In the genomic region with DNA sequence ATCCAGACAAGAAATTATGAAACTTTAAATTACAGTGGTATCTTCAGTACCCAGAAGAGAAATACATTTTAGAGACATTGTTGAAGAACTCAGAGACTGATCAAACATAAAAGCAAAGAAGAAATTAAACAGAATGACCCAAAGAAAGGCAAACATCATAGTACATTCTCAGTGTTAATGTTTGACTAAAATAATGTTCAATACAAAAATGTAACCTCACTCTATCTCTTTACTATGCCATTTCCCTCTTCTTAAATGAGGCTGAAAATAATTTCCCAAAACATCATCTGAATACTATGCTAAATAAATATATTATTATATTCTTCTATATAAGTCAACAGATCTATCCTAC, we compare ENCODE assay signal across 23 cellular contexts. TPM values are rescaled to one million over a fixed set of nuclear protein-coding genes. Genes with fewer than 3 reads are reported as not detected.
DNase-seq lines count a peak whose midpoint lies in the region; ATAC-seq, FAIRE-seq and TF ChIP-seq lines count a peak whose summit lies in the region.
"Had no signal": no experiment of that assay in that cellular context is flagged by ENCODE, and none has a peak within 500 bp of the region (broad histone marks: within the 10 kb centered on the region; RNA-seq: fewer than 3 reads in every experiment).

No MANE protein-coding gene starts in this region.

- peak overlapping the region; percentile 15; the same call in 1 of the 2 replicates for H3K4me3 ChIP-seq in PC-3 (ENCODE audit: low read length)
- no peak overlapping the region; a peak in 1 of 8 replicates for H3K4me3 ChIP-seq in H1 (ENCODE audit: extremely low read depth in 1 of 4, insufficient read depth in 2 of 4, low read depth in 3 of 4, low read length in 4 of 4)
- peak overlapping the region in 1 of 3 experiments; percentile 15; a peak in 3 of 6 replicates for H3K4me3 ChIP-seq in HepG2 (replicated peaks in 1 of 3; ENCODE audit: insufficient read depth in 1 of 3, low read depth in 2 of 3, low read length in 3 of 3)
- H3K4me3 ChIP-seq in gastrocnemius medialis, result no peak overlapping the region
- H3K4me3 ChIP-seq in BE2C (ENCODE audit: low read depth, low read length), result no peak overlapping the region
- no peak overlapping the region for H3K4me3 ChIP-seq in uterus
- H3K4me3 ChIP-seq: MG63, Peyer's patch had no signal

- no peak overlapping the region for H4K8ac ChIP-seq in H1 (ENCODE audit: extremely low read depth, insufficient read depth, low read length)

- BruUV-seq in PC-3 (replicated peaks; lab: Mats Ljungman, UMichigan) (no TSS peak), HepG2 (replicated peaks; lab: Mats Ljungman, UMichigan) (no TSS peak)

- in situ Hi-C loops in HepG2 (cut with HindIII; ENCODE audit: extremely low pct_ligation_motif_present, low pct_unique_long_range_greater_than_20kb), result no loop called here
- in situ Hi-C loops in gastrocnemius medialis (cut with MboI; ENCODE audit: low sequenced_read_pairs in 4 of 4), result no loop called here

- H3K27me3 ChIP-seq in PC-3 (ENCODE audit: low read length), result no peaks in the 10 kb centered on the region
- H3K27me3 ChIP-seq in H1 (replicated peaks in 1 of 4; ENCODE audit: control insufficient read depth in 3 of 4, extremely low read depth in 1 of 4, insufficient read depth in 3 of 4, low read length in 3 of 4), result no peaks in the 10 kb centered on the region
- no peaks in the 10 kb centered on the region for H3K27me3 ChIP-seq in HepG2 (ENCODE audit: control insufficient read depth in 1 of 2, insufficient read depth in 2 of 2, low read length in 2 of 2)
- H3K27me3 ChIP-seq in gastrocnemius medialis, result no peaks in the 10 kb centered on the region
- H3K27me3 ChIP-seq in BE2C, result no peaks in the 10 kb centered on the region
- no peaks in the 10 kb centered on the region for H3K27me3 ChIP-seq in uterus
- H3K27me3 ChIP-seq: MG63, Peyer's patch had no signal

- H4K5ac ChIP-seq in H1 (ENCODE audit: insufficient read length, low read depth, low read length), result no peak overlapping the region

- CTCF ChIA-PET in PC-3 (lab: Charles Lee) (no interaction called here), H1 (lab: Charles Lee; ENCODE audit: partially characterized antibody) (interaction anchor here (1.2 kb wide), 1 partner anchor 11 kb away, joined by 3 read pairs; no protein-coding TSS in a partner anchor), HepG2 (lab: Yijun Ruan, JAX; ENCODE audit: low intra/inter-chr PET ratio, low total read pairs) (no interaction called here)

- no peak overlapping the region for H2BK15ac ChIP-seq in H1 (ENCODE audit: low read length)

- no peaks in the 10 kb centered on the region for H3K23me2 ChIP-seq in H1 (ENCODE audit: low read depth, low read length)

- peak overlapping the region; percentile 66; the same call in 1 of the 2 replicates for H3K18ac ChIP-seq in H1 (ENCODE audit: extremely low read depth, low read length)

- no peak overlapping the region for H3K23ac ChIP-seq in H1 (ENCODE audit: insufficient read length)

- no peak overlapping the region for H2BK20ac ChIP-seq in H1 (ENCODE audit: low read length)

- H3K4me1 ChIP-seq in PC-3 (ENCODE audit: insufficient read depth, low read length) (peaks cover 38% of the 10 kb centered on the region), H1 (replicated peaks in 1 of 4; ENCODE audit: control insufficient read depth in 3 of 4, insufficient read depth in 4 of 4, low read length in 3 of 4) (peaks cover 0 to 33% (median 17%) of the 10 kb centered on the region in 4 experiments; a peak in 4 of 7 replicates), HepG2 (ENCODE audit: insufficient read depth, low read length) (peaks cover 58% of the 10 kb centered on the region), gastrocnemius medialis (peaks cover 0 to 7% of the 10 kb centered on the region in 2 donors), BE2C (peaks cover 4% of the 10 kb centered on the region), uterus (peaks cover 0 to 5% of the 10 kb centered on the region in 2 donors)

- intact Hi-C loops in PC-3 (cut with micrococcal nuclease), result no loop called here
- intact Hi-C loops in HepG2 (cut with micrococcal nuclease; ENCODE audit: unreplicated experiment), result no loop called here
- intact Hi-C loops in gastrocnemius medialis (cut with DNase I; ENCODE audit: low total_unique reads), result no loop called here
- intact Hi-C loops in uterus (cut with DNase I; ENCODE audit: low total_unique reads), result no loop called here

- H2AFZ ChIP-seq in PC-3 (ENCODE audit: low read length), result no peak overlapping the region
- no peak overlapping the region for H2AFZ ChIP-seq in H1 (ENCODE audit: low read length)
- no peak overlapping the region for H2AFZ ChIP-seq in HepG2 (ENCODE audit: low read length)

- TF ChIP-seq EP300 in H1 (IDR thresholded peaks at IDR 0.05; ENCODE audit: borderline replicate concordance in 1 of 2, low read depth in 2 of 2, low read length in 2 of 2), result no peak
- no peak for TF ChIP-seq EP300 in HepG2 (IDR thresholded peaks at IDR 0.05; ENCODE audit: low read depth in 2 of 2, low read length in 2 of 2)
- TF ChIP-seq EP300 in HepG2 (CRISPR knock-in tag; IDR thresholded peaks at IDR 0.05; ENCODE audit: borderline replicate concordance), result no peak

- H3K56ac ChIP-seq in H1 (replicated peaks; ENCODE audit: insufficient read length, low read depth, low read length), result no peak overlapping the region

- no peak overlapping the region for H3K9ac ChIP-seq in PC-3 (ENCODE audit: low read length)
- H3K9ac ChIP-seq in H1 (replicated peaks in 1 of 4; ENCODE audit: extremely low read depth in 1 of 4, low read depth in 3 of 4, low read length in 3 of 4), result no peak overlapping the region
- H3K9ac ChIP-seq in HepG2 (ENCODE audit: insufficient read depth, low read depth, low read length), result no peak overlapping the region
- H3K9ac ChIP-seq: SK-N-SH had no signal

- H2BK120ac ChIP-seq in H1 (replicated peaks; ENCODE audit: low read depth, low read length), result no peak overlapping the region

- peaks cover 5% of the 10 kb centered on the region; the same call in 1 of the 2 replicates for H3K79me1 ChIP-seq in H1 (ENCODE audit: low read depth, low read length)

- no peak overlapping the region for H4K91ac ChIP-seq in H1 (replicated peaks; ENCODE audit: insufficient read length, low read length)

- H3K4ac ChIP-seq in H1 (replicated peaks; ENCODE audit: insufficient read length, low read depth, low read length), result no peak overlapping the region

- H3F3A ChIP-seq in PC-3 (ENCODE audit: low read length, unreplicated experiment), result peaks cover 8% of the 10 kb centered on the region

- H3K9me3 ChIP-seq in PC-3 (ENCODE audit: low read length) (no peaks in the 10 kb centered on the region), H1 (ENCODE audit: insufficient read depth in 2 of 2, low read depth in 1 of 2, low read length in 1 of 2) (no peaks in the 10 kb centered on the region), HepG2 (ENCODE audit: low read length) (no peaks in the 10 kb centered on the region), gastrocnemius medialis (no peaks in the 10 kb centered on the region), BE2C (no peaks in the 10 kb centered on the region), uterus (no peaks in the 10 kb centered on the region)
- H3K9me3 ChIP-seq: MG63, Peyer's patch, SK-N-SH had no signal

- H3K14ac ChIP-seq in H1 (ENCODE audit: insufficient read length), result no peak overlapping the region

- POLR2A ChIA-PET in PC-3 (lab: Charles Lee; ENCODE audit: unreplicated experiment), result no interaction called here
- POLR2A ChIA-PET in H1 (lab: Charles Lee; ENCODE audit: partially characterized antibody), result no interaction called here
- POLR2A ChIA-PET in HepG2 (lab: Yijun Ruan, JAX), result no interaction called here

- peak overlapping the region; percentile 82 for H3K27ac ChIP-seq in PC-3 (ENCODE audit: low read length)
- H3K27ac ChIP-seq in H1 (ENCODE audit: low read depth, low read length), result no peak overlapping the region
- H3K27ac ChIP-seq in HepG2 (ENCODE audit: extremely low read length, insufficient read depth, low read length), result peak overlapping the region; percentile 56
- no peak overlapping the region for H3K27ac ChIP-seq in gastrocnemius medialis
- H3K27ac ChIP-seq in uterus, result no peak overlapping the region
- H3K27ac ChIP-seq: Peyer's patch had no signal

- TF ChIP-seq POLR2A in H1 (IDR thresholded peaks at IDR 0.05; ENCODE audit: control extremely low read depth in 1 of 2, low read depth in 2 of 2, low read length in 2 of 2), result no peak
- TF ChIP-seq POLR2A in HepG2 (IDR thresholded peaks at IDR 0.05; ENCODE audit: insufficient read depth in 1 of 2, low read depth in 2 of 2, low read length in 2 of 2), result no peak
- no peak for TF ChIP-seq POLR2A in gastrocnemius medialis (IDR thresholded peaks at IDR 0.05)
- no peak for TF ChIP-seq POLR2A in uterus (IDR thresholded peaks at IDR 0.05)

- peaks cover 4% of the 10 kb centered on the region; the same call in 1 of the 2 replicates for H3K36me3 ChIP-seq in PC-3 (ENCODE audit: low read depth, low read length)
- H3K36me3 ChIP-seq in H1 (ENCODE audit: control insufficient read depth in 2 of 4, insufficient read depth in 4 of 4, low read length in 3 of 4), result no peaks in the 10 kb centered on the region
- no peaks in the 10 kb centered on the region for H3K36me3 ChIP-seq in HepG2 (replicated peaks in 1 of 2; ENCODE audit: control insufficient read depth in 1 of 2, insufficient read depth in 2 of 2, low read length in 2 of 2)
- no peaks in the 10 kb centered on the region for H3K36me3 ChIP-seq in gastrocnemius medialis
- no peaks in the 10 kb centered on the region for H3K36me3 ChIP-seq in BE2C
- no peaks in the 10 kb centered on the region for H3K36me3 ChIP-seq in uterus
- H3K36me3 ChIP-seq: MG63, Peyer's patch had no signal

- no peak overlapping the region for H2BK12ac ChIP-seq in H1 (ENCODE audit: low read depth, low read length)

- peak overlapping the region; percentile 86 for H3K4me2 ChIP-seq in PC-3 (ENCODE audit: low read length)
- no peak overlapping the region for H3K4me2 ChIP-seq in H1 (ENCODE audit: insufficient read depth in 1 of 2, low read depth in 2 of 2, low read length in 2 of 2)
- peak overlapping the region; percentile 56 for H3K4me2 ChIP-seq in HepG2 (ENCODE audit: low read depth, low read length)
- H3K4me2 ChIP-seq: SK-N-SH had no signal

- H4K20me1 ChIP-seq in PC-3 (ENCODE audit: low read length) (no peaks in the 10 kb centered on the region), H1 (replicated peaks in 1 of 2; ENCODE audit: control insufficient read depth in 1 of 2, insufficient read depth in 2 of 2, low read length in 2 of 2) (no peaks in the 10 kb centered on the region), HepG2 (ENCODE audit: insufficient read depth, low read length) (no peaks in the 10 kb centered on the region)

- ATAC-seq in PC-3, result no peak
- peak; percentile 85 for ATAC-seq in HepG2
- ATAC-seq in gastrocnemius medialis, result no peak

- no peak overlapping the region for H2AK5ac ChIP-seq in H1 (ENCODE audit: low read depth, low read length)

- no peak for FAIRE-seq in H1 (lab: Jason Lieb, UNC)
- no peak for FAIRE-seq in HepG2 (lab: Jason Lieb, UNC)

- TF ChIP-seq CTCF in PC-3 (conservative IDR thresholded peaks at IDR 0.05; ENCODE audit: low read depth, low read length) (no peak), H1 (IDR thresholded peaks at IDR 0.05; ENCODE audit: control extremely low read depth in 1 of 3, insufficient read depth in 1 of 3, low read depth in 1 of 3, low read length in 3 of 3) (no peak), HepG2 (CRISPR knock-in tag; IDR thresholded peaks at IDR 0.05) (no peak), gastrocnemius medialis (IDR thresholded peaks at IDR 0.05 in 4 of 5, conservative IDR thresholded peaks at IDR 0.05 in 1 of 5) (no peak), BE2C (IDR thresholded peaks at IDR 0.05; ENCODE audit: low read depth, low read length) (no peak), uterus (IDR thresholded peaks at IDR 0.05) (no peak)

- no peaks in the 10 kb centered on the region for H3K9me2 ChIP-seq in PC-3 (replicated peaks; ENCODE audit: low read length)
- H3K9me2 ChIP-seq: SK-N-SH had no signal

- TF ChIP-seq RAD21 in H1 (IDR thresholded peaks at IDR 0.05 in 1 of 2, conservative IDR thresholded peaks at IDR 0.05 in 1 of 2; ENCODE audit: low read depth in 2 of 2, low read length in 2 of 2) (no peak), HepG2 (CRISPR knock-in tag; IDR thresholded peaks at IDR 0.05) (no peak)

- no peak overlapping the region for H2BK5ac ChIP-seq in H1 (ENCODE audit: low read depth, low read length)

- DNase-seq in DMS53 (lab: John Stamatoyannopoulos, UW), result peak; percentile 18
- no peak for DNase-seq in PC-3
- no peak for DNase-seq in H1 (ENCODE audit: low read depth in 1 of 2, low spot score in 2 of 2)
- DNase-seq in HepG2 (ENCODE audit: low spot score), result peak; percentile 35
- no peak for DNase-seq in gastrocnemius medialis
- DNase-seq in BE2C, result no peak
- DNase-seq in NCI-H345 (lab: John Stamatoyannopoulos, UW), result no peak
- no peak for DNase-seq in uterus
- DNase-seq: CD8-positive, alpha-beta memory T cell; DMS153; H9; KBM-7; MG63; NCI-H1105 treated with DMSO at 0.1 percent for 48 hours; NCI-H146; NCI-H1930; NCI-H446 treated with DMSO at 0.1 percent for 48 hours; NCI-H526; NK-92 treated with Interleukin-12 subunit alpha and Interleukin-12 subunit beta, amount 100 ng/mL, for 24 hours; Peyer's patch; SIG-M5; SK-N-SH; SW 1271 had no signal

- H3K79me2 ChIP-seq in PC-3 (ENCODE audit: low read length) (peaks cover 88% of the 10 kb centered on the region), H1 (ENCODE audit: control insufficient read depth in 1 of 2, insufficient read depth in 2 of 2, low read length in 2 of 2) (peaks cover 3 to 98% of the 10 kb centered on the region in 2 experiments; a peak in 3 of 4 replicates), HepG2 (ENCODE audit: insufficient read depth, low read length) (peaks cover 80% of the 10 kb centered on the region)

RNA-seq across cellular contexts. Expression of a gene that starts 22.8 kb away (rescaled TPM):
- total RNA-seq in PC-3 (2014; rRNA removed) (11.5 and 12.2 TPM in 2 replicates), HepG2 (2016; rRNA removed; fragmentation: Illumina TruSeq; extraction: Trizol) (8.0 and 15.0 TPM in 2 replicates), gastrocnemius medialis (10 to 100 TPM in 1 of 4 donors, 1 to 10 TPM in 3; 5.8 to 13.6 (median 6.3) TPM), uterus (10 to 100 TPM; 26.4 to 53.4 (median 42.2) TPM)
- total RNA-seq in H1 (2021; fragmentation: NEBNext Ultra II Directional; extraction: Animal tissue kit (Norgen Biotek cat#: 25700)), result 13.6 and 13.8 TPM in 2 replicates
- polyA plus RNA-seq in H1 (2011; rRNA removed) (4.1 and 7.4 TPM in 2 replicates), HepG2 (2011; rRNA removed) (17.7 and 22.1 TPM in 2 replicates)
- 8.8 TPM for polyA plus RNA-seq in H1 (2011; cell fraction: cytosol; rRNA removed)
- polyA plus RNA-seq in H1 (2011; cell fraction: nucleus; rRNA removed), result 6.0 TPM
- polyA plus RNA-seq in H1 (2012, experiment 1 of 2), result 6.6 to 9.5 TPM (median 7.5 TPM) in 4 replicates
- 0.60 TPM for polyA plus RNA-seq in H1 (2012, experiment 2 of 2)
- polyA plus RNA-seq in H1 (2013, experiment 1 of 2), result 17.8 TPM
- polyA plus RNA-seq in H1 (2013, experiment 2 of 2), result 18.4 TPM
- polyA minus RNA-seq in H1 (2011; rRNA and poly(A)+ RNA removed), result 19.5 and 20.3 TPM in 2 replicates
- 7.8 TPM for polyA minus RNA-seq in H1 (2011; cell fraction: cytosol; rRNA and poly(A)+ RNA removed)
- 52.6 TPM for polyA minus RNA-seq in H1 (2011; cell fraction: nucleus; rRNA and poly(A)+ RNA removed)
- total RNA-seq in HepG2 (2016; cell fraction: cytosol; rRNA removed; fragmentation: Illumina TruSeq; extraction: Trizol; ENCODE audit: low read depth), result 9.7 and 9.9 TPM in 2 replicates
- total RNA-seq in HepG2 (2016; cell fraction: insoluble cytoplasmic fraction; rRNA removed; fragmentation: Illumina TruSeq; extraction: Trizol), result 8.7 and 15.8 TPM in 2 replicates
- 6.7 and 8.5 TPM in 2 replicates for total RNA-seq in HepG2 (2016; cell fraction: membrane; rRNA removed; fragmentation: Illumina TruSeq; extraction: Trizol)
- total RNA-seq in HepG2 (2016; cell fraction: nucleus; rRNA removed; fragmentation: Illumina TruSeq; extraction: Trizol), result 49.2 and 49.6 TPM in 2 replicates
- 5.8 and 9.4 TPM in 2 replicates for polyA plus RNA-seq in HepG2 (2011; cell fraction: cytosol; rRNA removed)
- polyA plus RNA-seq in HepG2 (2011; cell fraction: nucleus; rRNA removed), result 19.8 and 25.6 TPM in 2 replicates
- polyA plus RNA-seq in HepG2 (2012), result 13.4 and 14.6 TPM in 2 replicates
- polyA plus RNA-seq in HepG2 (2016; cell fraction: cytosol; fragmentation: Illumina TruSeq; extraction: Trizol; ENCODE audit: low read depth), result 1.2 and 1.4 TPM in 2 replicates
- 6.3 and 6.6 TPM in 2 replicates for polyA plus RNA-seq in HepG2 (2016; cell fraction: insoluble cytoplasmic fraction; fragmentation: Illumina TruSeq; extraction: Trizol; ENCODE audit: low read depth)
- polyA plus RNA-seq in HepG2 (2016; cell fraction: membrane; fragmentation: Illumina TruSeq; extraction: Trizol; ENCODE audit: low read depth), result 2.5 and 3.1 TPM in 2 replicates
- 38.8 and 40.8 TPM in 2 replicates for polyA plus RNA-seq in HepG2 (2016; cell fraction: nucleus; fragmentation: Illumina TruSeq; extraction: Trizol; ENCODE audit: insufficient read depth, low read depth)
- polyA minus RNA-seq in HepG2 (2011; rRNA and poly(A)+ RNA removed; ENCODE audit: low replicate concordance), result 26.3 and 35.5 TPM in 2 replicates
- 10.4 and 10.7 TPM in 2 replicates for polyA minus RNA-seq in HepG2 (2011; cell fraction: cytosol; rRNA and poly(A)+ RNA removed)
- polyA minus RNA-seq in HepG2 (2011; cell fraction: nucleus; rRNA and poly(A)+ RNA removed), result 140 and 151 TPM in 2 replicates
- polyA plus RNA-seq in BE2C (2012; ENCODE audit: insufficient read depth, insufficient read length, low read depth), result 15.4 TPM

Comparison
In these comparisons a context has a peak if more than half of its experiments do, and no peak if none do; other contexts are left out.
1. DNase-seq: peak in DMS53 (single experiment) and HepG2 (single experiment); none in PC-3 (single experiment), H1 (0 of 2), gastrocnemius medialis (0 of 2), BE2C (single experiment), NCI-H345 (single experiment) and uterus (0 of 2).
2. H3K27ac ChIP-seq: peak in PC-3 (single experiment) and HepG2 (single experiment); none in H1 (single experiment), gastrocnemius medialis (0 of 4) and uterus (0 of 2).
3. H3K4me2 ChIP-seq: peak in PC-3 (single experiment) and HepG2 (single experiment); none in H1 (0 of 2).